14 cellular contexts compared by ENCODE assay signal in genomic region chr13:33150146-33150545, GRCh38.
DNase-seq lines count a peak whose midpoint lies in the region; ATAC-seq and TF ChIP-seq lines count a peak whose summit lies in the region.
"Had no signal": no experiment of that assay in that cellular context is flagged by ENCODE, and none has a peak within 500 bp of the region (broad histone marks: within the 10 kb centered on the region; RNA-seq: fewer than 3 reads in every experiment).

No MANE protein-coding gene starts in this region.

- H3K27me3 ChIP-seq in transverse colon, result no peaks in the 10 kb centered on the region
- H3K27me3 ChIP-seq: right atrium auricular region had no signal

- H3K9me3 ChIP-seq in transverse colon, result no peaks in the 10 kb centered on the region
- H3K9me3 ChIP-seq: right atrium auricular region had no signal

- intact Hi-C loops in transverse colon (cut with DNase I; ENCODE audit: low total_unique reads), result no loop called here

- DNase-seq in COLO829 (ENCODE audit: low spot score), result peak; percentile 58
- peak; percentile 57 for DNase-seq in NCI-H82 treated with DMSO at 0.1 percent for 48 hours (lab: John Stamatoyannopoulos, UW; ENCODE audit: unreplicated experiment)
- peak; percentile 41 for DNase-seq in fibroblast of peridontal ligament (ENCODE audit: extremely low read depth)
- DNase-seq in transverse colon, result no peak
- no peak for DNase-seq in GM20000 (ENCODE audit: low spot score)
- no peak for DNase-seq in activated naive CD4-positive, alpha-beta T cell (lab: John Stamatoyannopoulos, UW)
- DNase-seq: activated T-cell treated with anti-CD3 and anti-CD28 coated beads, Interleukin-2, amount 50 U/mL, for 4 hours; amniotic stem cell; left ventricle myocardium superior; naive thymus-derived CD8-positive, alpha-beta T cell; stimulated activated naive CD8-positive, alpha-beta T cell treated with anti-CD3 and anti-CD28 coated beads, Interleukin-15, amount 100 ng/mL, for 72 hours had no signal

- H3K4me1 ChIP-seq in transverse colon, result peaks cover 0 to 8% (median 3%) of the 10 kb centered on the region in 4 donors

- no peaks in the 10 kb centered on the region for H3K36me3 ChIP-seq in transverse colon
- H3K36me3 ChIP-seq: right atrium auricular region had no signal

- in situ Hi-C loops in transverse colon (cut with MboI; ENCODE audit: low pct_ligation_motif_present in 1 of 4, low pct_unique_long_range_greater_than_20kb in 1 of 4, low sequenced_read_pairs in 3 of 4), result no loop called here

- no peak for TF ChIP-seq EP300 in transverse colon (IDR thresholded peaks at IDR 0.05; ENCODE audit: low read depth)

- no peak overlapping the region for H3K4me3 ChIP-seq in transverse colon
- H3K4me3 ChIP-seq: right atrium auricular region had no signal

- TF ChIP-seq CTCF in transverse colon (IDR thresholded peaks at IDR 0.05) (no peak), GM20000 (IDR thresholded peaks at IDR 0.05; ENCODE audit: extremely low read depth, missing control alignments) (no peak)

- no peak overlapping the region for H3K27ac ChIP-seq in transverse colon
- H3K27ac ChIP-seq: right atrium auricular region had no signal

- TF ChIP-seq POLR2A in transverse colon (IDR thresholded peaks at IDR 0.05), result no peak

- peak; percentile 13 for ATAC-seq in GM19025 (IDR thresholded peaks at IDR 0.05; ENCODE audit: low read depth, unreplicated experiment)
- ATAC-seq in GM21737 (IDR thresholded peaks at IDR 0.05; ENCODE audit: unreplicated experiment), result no peak
- ATAC-seq: activated T-cell treated with anti-CD3 and anti-CD28 coated beads, Interleukin-2, amount 50 U/mL, for 4 hours; left ventricle myocardium superior; naive thymus-derived CD8-positive, alpha-beta T cell; stimulated activated naive CD8-positive, alpha-beta T cell treated with anti-CD3 and anti-CD28 coated beads, Interleukin-15, amount 100 ng/mL, for 72 hours had no signal

Comparison
In these comparisons a context has a peak if more than half of its experiments do, and no peak if none do; other contexts are left out.
1. DNase-seq: peak in COLO829 (single experiment), NCI-H82 treated with DMSO at 0.1 percent for 48 hours (single experiment) and fibroblast of peridontal ligament (single experiment); none in transverse colon (single experiment), GM20000 (single experiment) and activated naive CD4-positive, alpha-beta T cell (0 of 4).